In genomic region chr19:30226464-30227070, GRCh38 we compare ENCODE assay signal across 8 cellular contexts.
DNase-seq lines count a peak whose midpoint lies in the region; ATAC-seq and TF ChIP-seq lines count a peak whose summit lies in the region.

No MANE protein-coding gene starts in this region.

- intact Hi-C loops in right cardiac atrium (cut with DNase I): loop anchor here in 3 of 4 donors (5.0 to 10.0 kb wide), 3 partner anchors 181 to 426 kb away; no protein-coding TSS in a partner anchor
- intact Hi-C loops in aorta (cut with DNase I): no loop called here

- H3K9me3 ChIP-seq in WERI-Rb-1 (ENCODE audit: severe bottlenecking) (no peaks in the 10 kb centered on the region), right cardiac atrium (ENCODE audit: control insufficient read depth, low read length) (no peaks in the 10 kb centered on the region), skeletal muscle satellite cell (replicated peaks; ENCODE audit: low read length) (no peaks in the 10 kb centered on the region), aorta (ENCODE audit: control insufficient read depth, low read length) (no peaks in the 10 kb centered on the region)

- no peak overlapping the region for H3K9ac ChIP-seq in skeletal muscle satellite cell (ENCODE audit: low read depth, low read length)

- H3K36me3 ChIP-seq in WERI-Rb-1 (no peaks in the 10 kb centered on the region), skeletal muscle satellite cell (ENCODE audit: insufficient read depth, low read length) (no peaks in the 10 kb centered on the region), aorta (ENCODE audit: control insufficient read depth in 1 of 2, insufficient read depth in 2 of 2, low read length in 1 of 2) (no peaks in the 10 kb centered on the region)

- H3K4me1 ChIP-seq in right cardiac atrium (ENCODE audit: control insufficient read depth, insufficient read depth, low read length) (no peaks in the 10 kb centered on the region), skeletal muscle satellite cell (ENCODE audit: control insufficient read depth, insufficient read depth, low read length) (peaks cover 3% of the 10 kb centered on the region), aorta (ENCODE audit: control insufficient read depth in 1 of 2, insufficient read depth in 2 of 2, low read length in 2 of 2) (no peaks in the 10 kb centered on the region)

- peak overlapping the region; percentile 55; the same call in 1 of the 2 replicates for H3K4me3 ChIP-seq in GM12864 (ENCODE audit: low read depth, low read length)
- H3K4me3 ChIP-seq in WERI-Rb-1 (ENCODE audit: low read depth, low read length): peak overlapping the region; percentile 65
- H3K4me3 ChIP-seq in right cardiac atrium (ENCODE audit: low read length): peak overlapping the region; percentile 57
- H3K4me3 ChIP-seq in skeletal muscle satellite cell (ENCODE audit: low read length): peak overlapping the region; percentile 70
- peak overlapping the region in 1 of 2 donors; percentile 45 for H3K4me3 ChIP-seq in aorta (ENCODE audit: low read length in 2 of 2)

- ATAC-seq in right cardiac atrium: peak in 1 of 2 donors; percentile 35
- ATAC-seq in aorta (ENCODE audit: low FRiP score): no peak
- ATAC-seq in HG03571 (IDR thresholded peaks at IDR 0.05; ENCODE audit: unreplicated experiment): no peak

- no peak for TF ChIP-seq CTCF in GM12864 (IDR thresholded peaks at IDR 0.05; ENCODE audit: low read depth, low read length, missing control alignments)
- no peak for TF ChIP-seq CTCF in WERI-Rb-1 (IDR thresholded peaks at IDR 0.05; ENCODE audit: low read depth, low read length)

- H3K27me3 ChIP-seq in WERI-Rb-1 (ENCODE audit: insufficient read depth, low read depth, severe bottlenecking): peaks cover 6% of the 10 kb centered on the region
- H3K27me3 ChIP-seq in right cardiac atrium (ENCODE audit: control insufficient read depth, insufficient read depth): no peaks in the 10 kb centered on the region
- peaks cover 69% of the 10 kb centered on the region for H3K27me3 ChIP-seq in skeletal muscle satellite cell (ENCODE audit: control insufficient read depth, insufficient read depth, low read length)
- H3K27me3 ChIP-seq in aorta (ENCODE audit: control insufficient read depth in 1 of 2, insufficient read depth in 2 of 2, low read length in 1 of 2): peaks cover 0 to 3% of the 10 kb centered on the region in 2 donors

- WGBS in right cardiac atrium: 2% methylated on average over 32 of the region's 32 CpGs
- 2% methylated on average over 32 of the region's 32 CpGs for WGBS in aorta, 2 donors

- DNase-seq in GM12864 (ENCODE audit: low read depth): no peak
- peak; percentile 53 for DNase-seq in WERI-Rb-1
- DNase-seq in right cardiac atrium: peak in 2 of 3 donors; percentile 65 to 66
- no peak for DNase-seq in aorta
- no peak for DNase-seq in activated CD8-positive, alpha-beta memory T cell treated with anti-CD3 and anti-CD28 coated beads for 24 hours
- no peak for DNase-seq in AML-193 (lab: John Stamatoyannopoulos, UW)

- peak overlapping the region; percentile 96 for H3K4me2 ChIP-seq in skeletal muscle satellite cell (ENCODE audit: low read length)

- H3K27ac ChIP-seq in WERI-Rb-1 (no peak overlapping the region), right cardiac atrium (ENCODE audit: low read length) (no peak overlapping the region), aorta (ENCODE audit: low read depth in 1 of 2, low read length in 2 of 2) (no peak overlapping the region)

Comparison
In these comparisons a context has a peak if more than half of its experiments do, and no peak if none do; other contexts are left out.
1. DNase-seq: peak in WERI-Rb-1 (single experiment) and right cardiac atrium (2 of 3); none in GM12864 (single experiment), aorta (0 of 2), activated CD8-positive, alpha-beta memory T cell treated with anti-CD3 and anti-CD28 coated beads for 24 hours (single experiment) and AML-193 (0 of 2).
2. intact Hi-C loops: an anchor here in right cardiac atrium (5.0 to 10.0 kb wide); none called in aorta.